Comparison of ENCODE assay signal across 18 cellular contexts in the genomic region with DNA sequence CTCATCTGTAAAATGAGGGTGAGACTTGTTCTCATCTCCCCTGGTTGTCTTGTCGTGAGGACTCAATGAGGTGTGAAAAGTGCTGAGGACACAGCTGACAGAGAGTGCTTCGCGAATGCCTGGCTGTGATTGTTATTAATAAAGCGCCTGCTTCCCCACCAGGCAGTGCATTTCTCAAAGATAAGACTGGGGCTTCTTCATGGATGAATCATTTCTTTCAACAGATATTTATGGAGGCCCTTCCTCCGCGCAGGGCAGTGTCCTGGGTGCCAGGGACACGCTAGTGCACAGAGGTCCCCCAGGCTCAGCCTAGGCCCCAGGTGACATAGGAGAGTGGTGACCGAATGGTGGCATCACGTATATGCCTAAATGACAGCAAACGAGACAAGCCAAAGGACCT.
"Had no signal": no experiment of that assay in that cellular context is flagged by ENCODE, and none has a peak within 500 bp of the region (broad histone marks: within the 10 kb centered on the region; RNA-seq: fewer than 3 reads in every experiment).

No MANE protein-coding gene starts in this region.

- H3K4me1 ChIP-seq: colonic mucosa, gastrocnemius medialis had no signal

- H3K9me3 ChIP-seq: ascending aorta, colonic mucosa, gastrocnemius medialis, lower lobe of right lung, prostate gland, upper lobe of left lung had no signal

- H3K4me3 ChIP-seq: ascending aorta, colonic mucosa, gastrocnemius medialis, lower lobe of right lung, prostate gland, upper lobe of left lung had no signal

- H3K27me3 ChIP-seq: ascending aorta, colonic mucosa, upper lobe of left lung had no signal

- DNase-seq: activated CD4-positive, alpha-beta memory T cell treated with anti-CD3 and anti-CD28 coated beads for 36 hours; activated gamma-delta T cell; activated naive CD8-positive, alpha-beta T cell treated with anti-CD3 and anti-CD28 coated beads, Interleukin-2, amount 10 ng/mL, durations not matched to agents 7 days and 5 days; activated T-cell treated with anti-CD3 and anti-CD28 coated beads, Interleukin-2, amount 50 U/mL, for 4 hours; colonic mucosa; effector memory CD4-positive, alpha-beta T cell; gastrocnemius medialis; lower lobe of right lung; naive B cell; stimulated activated CD4-positive, alpha-beta T cell treated with anti-CD3 and anti-CD28 coated beads, Interleukin-4, amount 100 ng/mL, for 1 hour; stimulated activated CD8-positive, alpha-beta memory T cell treated with anti-CD3 and anti-CD28 coated beads, Interleukin-4, amount 100 ng/mL, for 48 hours; SW 1271; T1000; upper lobe of left lung had no signal

- ATAC-seq: activated T-cell treated with anti-CD3 and anti-CD28 coated beads, Interleukin-2, amount 50 U/mL, for 4 hours; gastrocnemius medialis; lower lobe of right lung; sciatic nerve had no signal

- H3K27ac ChIP-seq: ascending aorta, colonic mucosa, gastrocnemius medialis, lower lobe of right lung, prostate gland, upper lobe of left lung, VCaP had no signal

- H3K36me3 ChIP-seq: ascending aorta, colonic mucosa, gastrocnemius medialis, lower lobe of right lung, prostate gland, upper lobe of left lung had no signal
